Comparison of ENCODE assay signal across 8 cellular contexts in the genomic region with DNA sequence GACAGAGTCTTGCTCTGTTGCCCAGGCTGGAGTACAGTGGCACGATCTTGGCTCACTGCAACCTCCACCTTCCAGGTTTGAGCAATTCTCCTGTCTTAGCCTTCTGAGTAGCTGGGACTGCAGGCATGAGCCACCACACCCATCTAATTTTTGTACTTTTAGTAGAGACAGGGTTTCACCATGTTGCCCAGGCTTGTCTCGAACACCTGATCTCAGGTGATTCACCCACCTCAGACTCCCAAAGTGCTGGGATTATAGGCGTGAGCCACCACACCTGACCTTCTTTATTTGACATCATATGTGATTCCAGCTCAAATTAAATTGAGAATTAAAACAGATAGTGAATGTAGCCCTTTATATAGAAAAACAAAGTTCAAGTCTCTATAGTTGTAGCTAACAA.
DNase-seq lines count a peak whose midpoint lies in the region; ATAC-seq, FAIRE-seq and TF ChIP-seq lines count a peak whose summit lies in the region.
"Not testable (repeated sequence)": the region's sequence is repeated elsewhere in the genome, so short reads cannot be mapped to it uniquely, and the experiment has no call there.

No MANE protein-coding gene starts in this region.

- not testable (repeated sequence) for H3K9me2 ChIP-seq in PC-3 (replicated peaks; ENCODE audit: low read length)

- H3K4me1 ChIP-seq in PC-3 (ENCODE audit: insufficient read depth, low read length) (peaks cover 25% of the 10 kb centered on the region), mammary epithelial cell (ENCODE audit: insufficient read depth, low read length) (peaks cover 25% of the 10 kb centered on the region), esophagus squamous epithelium (peaks cover 0 to 25% (median 0%) of the 10 kb centered on the region in 3 donors), keratinocyte (ENCODE audit: control insufficient read depth, extremely low read depth, insufficient read depth, low read length) (peaks cover 24% of the 10 kb centered on the region), vagina (peaks cover 18% of the 10 kb centered on the region)

- not testable (repeated sequence) for BruUV-seq in PC-3 (replicated peaks; lab: Mats Ljungman, UMichigan); mammary epithelial cell (replicated peaks; lab: Mats Ljungman, UMichigan)

- H3K36me3 ChIP-seq in PC-3 (ENCODE audit: low read depth, low read length); mammary epithelial cell (ENCODE audit: insufficient read depth, low read length); esophagus squamous epithelium; keratinocyte (ENCODE audit: control insufficient read depth in 2 of 2, extremely low read depth in 1 of 2, insufficient read depth in 2 of 2, low read length in 2 of 2); vagina: not testable (repeated sequence)

- intact Hi-C loops in PC-3 (cut with micrococcal nuclease) = loop anchor here (5.0 kb wide), 3 partner anchors 104 to 164 kb away; no protein-coding TSS in a partner anchor
- intact Hi-C loops in mammary epithelial cell (cut with micrococcal nuclease); esophagus squamous epithelium (cut with DNase I); vagina (cut with DNase I): not testable (repeated sequence)

- WGBS in mammary epithelial cell (ENCODE audit: low coverage, missing lambda C conversion rate) = 28% methylated on average over 3 of the region's 3 CpGs
- WGBS in esophagus squamous epithelium, 2 donors = 53 to 58% methylated on average over 3 of the region's 3 CpGs

- H3K9me3 Mint-ChIP-seq in WTC11 = peaks cover 41% of the 10 kb centered on the region

- not testable (repeated sequence) for TF ChIP-seq CTCF in 22Rv1 (IDR thresholded peaks at IDR 0.05); PC-3 (conservative IDR thresholded peaks at IDR 0.05; ENCODE audit: low read depth, low read length); WTC11 (IDR thresholded peaks at IDR 0.05); mammary epithelial cell (conservative IDR thresholded peaks at IDR 0.05 in 1 of 2, IDR thresholded peaks at IDR 0.05 in 1 of 2; ENCODE audit: extremely low read depth in 1 of 2, insufficient read depth in 1 of 2, low read depth in 1 of 2, low read length in 2 of 2); esophagus squamous epithelium (IDR thresholded peaks at IDR 0.05); keratinocyte (optimal IDR thresholded peaks at IDR 0.05 in 1 of 3, IDR thresholded peaks at IDR 0.05 in 1 of 3, conservative IDR thresholded peaks at IDR 0.05 in 1 of 3; ENCODE audit: extremely low read depth in 1 of 3, insufficient read depth in 2 of 3, low read length in 3 of 3); vagina (IDR thresholded peaks at IDR 0.05)

- not testable (repeated sequence) for H3K27ac Mint-ChIP-seq in WTC11

- H3K4me2 ChIP-seq in PC-3 (ENCODE audit: low read length); mammary epithelial cell (ENCODE audit: insufficient read depth, low read depth, low read length); keratinocyte (ENCODE audit: control insufficient read depth, extremely low read depth, insufficient read depth, low read depth, low read length): not testable (repeated sequence)

- not testable (repeated sequence) for H3K4me3 ChIP-seq in PC-3 (ENCODE audit: low read length); mammary epithelial cell (replicated peaks in 1 of 3; ENCODE audit: insufficient read depth in 1 of 3, low read depth in 2 of 3, low read length in 3 of 3); esophagus squamous epithelium; keratinocyte (ENCODE audit: control insufficient read depth in 2 of 3, extremely low read depth in 1 of 3, insufficient read depth in 2 of 3, low read depth in 1 of 3, low read length in 3 of 3); vagina

- DNase-seq in PC-3; WTC11 (ENCODE audit: low spot score); esophagus squamous epithelium (lab: John Stamatoyannopoulos, UW); vagina (ENCODE audit: extremely low spot score in 2 of 2): not testable (repeated sequence)
- DNase-seq in mammary epithelial cell (peak; percentile 82), epithelial cell of prostate (ENCODE audit: low read depth, low spot score) (peak; percentile 85), keratinocyte (ENCODE audit: low read depth, low spot score) (peak; percentile 58)

- H4K20me1 ChIP-seq in PC-3 (ENCODE audit: low read length); mammary epithelial cell (ENCODE audit: insufficient read depth, low read length); keratinocyte (ENCODE audit: control insufficient read depth, extremely low read depth, insufficient read depth, low read length): not testable (repeated sequence)

- ATAC-seq in PC-3, WTC11: not testable (repeated sequence)

- H3K36me3 Mint-ChIP-seq in WTC11 = peaks cover 39% of the 10 kb centered on the region

- peaks cover 20% of the 10 kb centered on the region for H3K4me1 Mint-ChIP-seq in WTC11

- peak overlapping the region; percentile 11; the same call in 1 of the 2 replicates for H3K27ac ChIP-seq in 22Rv1
- H3K27ac ChIP-seq in PC-3 (ENCODE audit: low read length) = not testable (repeated sequence)
- peak overlapping the region; percentile 76 for H3K27ac ChIP-seq in mammary epithelial cell (ENCODE audit: insufficient read depth, low read depth, low read length)
- H3K27ac ChIP-seq in epithelial cell of prostate = peak overlapping the region; percentile 96
- peak overlapping the region; percentile 28 to 79 (median 74) for H3K27ac ChIP-seq in esophagus squamous epithelium
- peak overlapping the region; percentile 85 for H3K27ac ChIP-seq in keratinocyte (ENCODE audit: control insufficient read depth, insufficient read depth, low read length)
- H3K27ac ChIP-seq in vagina = peak overlapping the region; percentile 29

- POLR2A ChIA-PET in PC-3 (lab: Charles Lee; ENCODE audit: unreplicated experiment) = interaction anchor here (0.7 kb wide), 1 partner anchor 79 kb away, joined by 4 read pairs; no protein-coding TSS in a partner anchor
- POLR2A ChIA-PET in WTC11 (lab: Charles Lee) = not testable (repeated sequence)

- not testable (repeated sequence) for H3K27me3 Mint-ChIP-seq in WTC11 (ENCODE audit: low read depth)

- in situ Hi-C loops in mammary epithelial cell (cut with MboI; ENCODE audit: low sequenced_read_pairs in 2 of 2) = not testable (repeated sequence)

- not testable (repeated sequence) for TF ChIP-seq POLR2A in esophagus squamous epithelium (IDR thresholded peaks at IDR 0.05); vagina (IDR thresholded peaks at IDR 0.05)

- FAIRE-seq in keratinocyte (lab: Jason Lieb, UNC) = peak; percentile 17

- H3K9me3 ChIP-seq in PC-3 (ENCODE audit: low read length); mammary epithelial cell (replicated peaks; ENCODE audit: insufficient read depth, low read length); esophagus squamous epithelium; keratinocyte (ENCODE audit: control insufficient read depth, low read depth, low read length); vagina: not testable (repeated sequence)

- H3F3A ChIP-seq in PC-3 (ENCODE audit: low read length, unreplicated experiment) = not testable (repeated sequence)

- CTCF ChIA-PET in PC-3 (lab: Charles Lee); WTC11 (lab: Charles Lee); mammary epithelial cell (lab: Charles Lee; ENCODE audit: low non-redundant PET): not testable (repeated sequence)

- not testable (repeated sequence) for H3K9ac ChIP-seq in PC-3 (ENCODE audit: low read length); mammary epithelial cell (ENCODE audit: insufficient read depth, low read length); keratinocyte (ENCODE audit: control insufficient read depth, extremely low read depth, insufficient read depth, low read length)

- dilution Hi-C loops in mammary epithelial cell (cut with HindIII; ENCODE audit: low sequenced_read_pairs); keratinocyte (cut with MboI; ENCODE audit: extremely low pct_ligation_motif_present, low sequenced_read_pairs): not testable (repeated sequence)

- not testable (repeated sequence) for H3K9me1 ChIP-seq in keratinocyte (ENCODE audit: control insufficient read depth, extremely low read depth, insufficient read depth, low read length)

- H3K4me3 Mint-ChIP-seq in WTC11 = not testable (repeated sequence)

- not testable (repeated sequence) for H3K27me3 ChIP-seq in PC-3 (ENCODE audit: low read length); mammary epithelial cell (ENCODE audit: insufficient read depth, low read length); esophagus squamous epithelium; keratinocyte (ENCODE audit: control insufficient read depth, extremely low read depth, insufficient read depth, low read length); vagina

- peak overlapping the region; percentile 9; the same call in 1 of the 2 replicates for H2AFZ ChIP-seq in PC-3 (ENCODE audit: low read length)
- H2AFZ ChIP-seq in mammary epithelial cell (ENCODE audit: low read depth, low read length) = not testable (repeated sequence)
- H2AFZ ChIP-seq in keratinocyte (ENCODE audit: control insufficient read depth, low read length) = peak overlapping the region; percentile 86

- H3K79me2 ChIP-seq in PC-3 (ENCODE audit: low read length); mammary epithelial cell (ENCODE audit: insufficient read depth, low read length); keratinocyte (ENCODE audit: control insufficient read depth, insufficient read depth, low read length): not testable (repeated sequence)

TF ChIP-seq in WTC11, 78 proteins besides CTCF, POLR2A, EP300 and RAD21:
- peak; percentile 46; the same call in 1 of the 2 replicates for TF ChIP-seq ZNF121 (CRISPR knock-in tag; IDR thresholded peaks at IDR 0.05)
